21 cellular contexts compared by ENCODE assay signal in the genomic region with DNA sequence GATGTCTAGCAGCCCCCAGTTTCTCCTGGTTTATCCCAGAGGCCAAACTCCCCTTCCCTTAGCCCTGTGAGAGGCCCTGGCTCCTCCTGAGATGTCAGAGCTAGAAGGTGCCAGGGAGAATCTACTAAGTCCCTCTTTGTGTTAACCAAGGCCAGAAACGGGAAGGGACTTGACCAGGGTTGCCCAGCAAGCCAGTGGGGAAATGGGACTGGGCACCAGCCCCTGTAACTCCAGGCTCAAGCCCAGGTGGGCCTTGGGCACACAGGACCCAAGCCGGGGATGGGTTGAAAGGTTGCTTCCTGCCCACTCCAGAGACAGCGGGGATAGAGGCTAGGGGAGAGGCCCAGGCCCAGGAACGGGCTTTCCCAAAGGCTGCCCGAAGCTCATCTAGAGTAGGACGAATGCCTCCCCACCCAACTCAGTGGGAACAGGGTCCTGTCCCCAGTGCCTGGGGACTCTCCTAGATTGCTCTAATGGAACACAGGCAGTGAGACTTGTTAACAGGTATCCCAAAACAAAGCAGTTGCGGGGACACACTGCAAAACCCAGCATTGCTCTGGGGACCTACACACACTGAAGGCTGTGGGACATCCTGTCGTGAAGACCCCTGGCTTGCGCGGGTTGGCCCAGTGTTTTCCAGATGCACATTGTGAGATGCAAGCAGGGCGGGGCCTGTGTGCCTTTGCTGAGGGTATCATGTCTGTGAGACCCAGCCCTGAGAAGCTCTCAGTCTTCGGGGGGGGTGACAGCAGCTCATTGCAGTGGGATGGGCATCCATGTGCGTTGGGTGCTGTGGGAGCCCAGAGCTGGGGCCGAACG. TPM values are rescaled to one million over a fixed set of nuclear protein-coding genes. Genes with fewer than 3 reads are reported as not detected.
DNase-seq lines count a peak whose midpoint lies in the region; ATAC-seq and TF ChIP-seq lines count a peak whose summit lies in the region.
"Had no signal": no experiment of that assay in that cellular context is flagged by ENCODE, and none has a peak within 500 bp of the region (broad histone marks: within the 10 kb centered on the region; RNA-seq: fewer than 3 reads in every experiment).

No MANE protein-coding gene starts in this region.

- no peak for ATAC-seq in activated CD8-positive, alpha-beta memory T cell treated with anti-CD3 and anti-CD28 coated beads, Interleukin-2, amount 10 ng/mL, durations not matched to agents 7 days and 5 days
- no peak for ATAC-seq in GM21528 (IDR thresholded peaks at IDR 0.05; ENCODE audit: low FRiP score, unreplicated experiment)
- no peak for ATAC-seq in HG02981 (IDR thresholded peaks at IDR 0.05; ENCODE audit: unreplicated experiment)
- ATAC-seq: HCT116, K562 had no signal

- H3K36me3 ChIP-seq in osteoblast (ENCODE audit: insufficient read depth, low read length) = no peaks in the 10 kb centered on the region
- H3K36me3 ChIP-seq: BLaER1 had no signal

- H3K9me3 Mint-ChIP-seq in activated CD8-positive, alpha-beta memory T cell treated with anti-CD3 and anti-CD28 coated beads, Interleukin-2, amount 10 ng/mL, durations not matched to agents 7 days and 5 days (ENCODE audit: low read depth) = peaks cover 5% of the 10 kb centered on the region
- no peaks in the 10 kb centered on the region for H3K9me3 Mint-ChIP-seq in type B pancreatic cell
- H3K9me3 Mint-ChIP-seq: HFFc6 had no signal

- peaks cover 12% of the 10 kb centered on the region for H3K4me1 Mint-ChIP-seq in activated CD8-positive, alpha-beta memory T cell treated with anti-CD3 and anti-CD28 coated beads, Interleukin-2, amount 10 ng/mL, durations not matched to agents 7 days and 5 days
- H3K4me1 Mint-ChIP-seq in type B pancreatic cell (ENCODE audit: unreplicated experiment) = no peaks in the 10 kb centered on the region

- no peak overlapping the region for H3K27ac Mint-ChIP-seq in activated CD8-positive, alpha-beta memory T cell treated with anti-CD3 and anti-CD28 coated beads, Interleukin-2, amount 10 ng/mL, durations not matched to agents 7 days and 5 days
- H3K27ac Mint-ChIP-seq in type B pancreatic cell = no peak overlapping the region
- H3K27ac Mint-ChIP-seq: CD4-positive, alpha-beta memory T cell; HFFc6 had no signal

- H3K4me3 ChIP-seq in osteoblast (ENCODE audit: insufficient read depth, low read length) = no peak overlapping the region
- H3K4me3 ChIP-seq: BLaER1, K562 had no signal

- TF ChIP-seq CTCF in osteoblast (IDR thresholded peaks at IDR 0.05; ENCODE audit: extremely low read depth, low read depth, low read length) (no peak), type B pancreatic cell (conservative IDR thresholded peaks at IDR 0.05) (no peak)

- no peaks in the 10 kb centered on the region for H3K27me3 Mint-ChIP-seq in activated CD8-positive, alpha-beta memory T cell treated with anti-CD3 and anti-CD28 coated beads, Interleukin-2, amount 10 ng/mL, durations not matched to agents 7 days and 5 days
- peaks cover 13% of the 10 kb centered on the region for H3K27me3 Mint-ChIP-seq in type B pancreatic cell

- no peaks in the 10 kb centered on the region for H4K20me1 ChIP-seq in osteoblast (ENCODE audit: insufficient read depth, low read length)
- H4K20me1 ChIP-seq: BLaER1 had no signal

- peaks cover 18% of the 10 kb centered on the region for H3K27me3 ChIP-seq in osteoblast (ENCODE audit: insufficient read depth, low read length)
- H3K27me3 ChIP-seq: BLaER1 had no signal

- no peaks in the 10 kb centered on the region for H3K9me3 ChIP-seq in osteoblast (ENCODE audit: low read depth, low read length)

- DNase-seq in activated CD8-positive, alpha-beta memory T cell treated with anti-CD3 and anti-CD28 coated beads, Interleukin-2, amount 10 ng/mL, durations not matched to agents 7 days and 5 days = peak; percentile 27
- no peak for DNase-seq in activated CD8-positive, alpha-beta memory T cell treated with anti-CD3 and anti-CD28 coated beads, Interleukin-2, amount 50 U/mL, for 4 hours
- DNase-seq in osteoblast (ENCODE audit: insufficient read length, low spot score, missing footprints) = peak; percentile 53
- DNase-seq in type B pancreatic cell (ENCODE audit: extremely low spot score, unreplicated experiment) = peak; percentile 63
- DNase-seq in SK-N-DZ (ENCODE audit: low spot score) = no peak
- DNase-seq: CD4-positive, alpha-beta memory T cell; DMS 273 treated with DMSO at 0.1 percent for 48 hours; DMS53; DND-41; EL; GOT3; H7; HFFc6; IMR-90 had no signal

- no peak overlapping the region for H3K4me2 ChIP-seq in osteoblast (ENCODE audit: insufficient read depth, low read length)
- H3K4me2 ChIP-seq: BLaER1 had no signal

- no peak overlapping the region for H3K4me3 Mint-ChIP-seq in activated CD8-positive, alpha-beta memory T cell treated with anti-CD3 and anti-CD28 coated beads, Interleukin-2, amount 10 ng/mL, durations not matched to agents 7 days and 5 days
- no peak overlapping the region for H3K4me3 Mint-ChIP-seq in type B pancreatic cell
- H3K4me3 Mint-ChIP-seq: CD14-positive monocyte; CD4-positive, alpha-beta memory T cell; HFFc6 had no signal

- H3K79me2 ChIP-seq in osteoblast (ENCODE audit: insufficient read depth, low read length) = no peaks in the 10 kb centered on the region

- no peak overlapping the region for H2AFZ ChIP-seq in osteoblast (ENCODE audit: low read length)

- H3K4me1 ChIP-seq in osteoblast (ENCODE audit: insufficient read depth, low read length) = peaks cover 11% of the 10 kb centered on the region

- CTCF ChIA-PET in activated CD8-positive, alpha-beta memory T cell treated with anti-CD3 and anti-CD28 coated beads, Interleukin-2, amount 10 ng/mL, durations not matched to agents 7 days and 5 days (lab: Charles Lee) = no interaction called here

- peaks cover 2% of the 10 kb centered on the region for H3K36me3 Mint-ChIP-seq in activated CD8-positive, alpha-beta memory T cell treated with anti-CD3 and anti-CD28 coated beads, Interleukin-2, amount 10 ng/mL, durations not matched to agents 7 days and 5 days
- H3K36me3 Mint-ChIP-seq in type B pancreatic cell = no peaks in the 10 kb centered on the region
- H3K36me3 Mint-ChIP-seq: CD14-positive monocyte; CD4-positive, alpha-beta memory T cell had no signal

- no peak overlapping the region for H3K27ac ChIP-seq in osteoblast (ENCODE audit: low read depth, low read length)
- H3K27ac ChIP-seq: 22Rv1, BLaER1 had no signal

RNA-seq across cellular contexts. Expression of gene TXNRD3, which starts 12.9 kb away (rescaled TPM):
- 1 to 10 TPM in 1 of 2 experiments, under 1 TPM in 1; 0.50 to 1.6 TPM for total RNA-seq in activated CD8-positive, alpha-beta memory T cell treated with anti-CD3 and anti-CD28 coated beads, Interleukin-2, amount 10 ng/mL, durations not matched to agents 7 days and 5 days
- total RNA-seq in osteoblast (18.1 and 20.3 TPM in 2 replicates), type B pancreatic cell (ENCODE audit: low replicate concordance) (14.4 and 14.6 TPM in 2 replicates)
- 4.2 and 4.6 TPM in 2 replicates for polyA plus RNA-seq in SK-N-DZ (2014; cell fraction: cytosol; rRNA removed)
- polyA plus RNA-seq in SK-N-DZ (2014; cell fraction: nucleus; rRNA removed) = 4.3 and 5.7 TPM in 2 replicates

RNA-seq across cellular contexts. Expression of gene CHCHD6, which starts 36.2 kb away (rescaled TPM):
- total RNA-seq in activated CD8-positive, alpha-beta memory T cell treated with anti-CD3 and anti-CD28 coated beads, Interleukin-2, amount 10 ng/mL, durations not matched to agents 7 days and 5 days = 1 to 10 TPM; 7.7 to 9.0 TPM
- total RNA-seq in osteoblast (10.9 and 13.0 TPM in 2 replicates), type B pancreatic cell (ENCODE audit: low replicate concordance) (9.9 and 17.5 TPM in 2 replicates)
- 74.0 and 83.9 TPM in 2 replicates for polyA plus RNA-seq in SK-N-DZ (2014; cell fraction: cytosol; rRNA removed)
- 44.6 and 58.6 TPM in 2 replicates for polyA plus RNA-seq in SK-N-DZ (2014; cell fraction: nucleus; rRNA removed)

Comparison
In these comparisons a context has a peak if more than half of its experiments do, and no peak if none do; other contexts are left out.
1. DNase-seq: peak in activated CD8-positive, alpha-beta memory T cell treated with anti-CD3 and anti-CD28 coated beads, Interleukin-2, amount 10 ng/mL, durations not matched to agents 7 days and 5 days (single experiment), osteoblast (single experiment) and type B pancreatic cell (single experiment); none in activated CD8-positive, alpha-beta memory T cell treated with anti-CD3 and anti-CD28 coated beads, Interleukin-2, amount 50 U/mL, for 4 hours (single experiment) and SK-N-DZ (single experiment).